Comparison of ENCODE assay signal across 1 cellular context in the genomic region with DNA sequence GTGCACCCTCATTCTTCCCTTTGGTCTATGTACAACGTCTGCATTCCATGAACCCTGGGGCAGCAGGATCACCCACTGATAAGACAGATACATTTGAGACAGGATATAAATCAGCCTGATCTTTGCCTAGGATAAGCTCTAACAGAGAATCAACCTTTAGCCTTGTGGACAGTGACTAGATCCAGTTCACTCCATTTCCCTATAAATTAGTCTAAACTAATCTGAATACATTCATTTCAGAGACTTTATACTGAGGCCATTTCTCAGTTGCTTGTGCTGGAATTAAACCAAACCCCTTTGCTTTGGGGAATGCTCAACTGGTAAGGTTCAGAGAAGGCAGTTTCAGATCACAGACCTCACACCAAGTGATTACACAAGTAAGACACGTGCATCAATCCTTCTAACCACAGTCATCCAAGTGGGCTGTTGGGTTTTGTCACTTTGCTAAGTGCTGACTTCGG.
TF ChIP-seq lines count a peak whose summit lies in the region.

No MANE protein-coding gene starts in this region.

TF ChIP-seq in IMR-90, 13 proteins besides CTCF, POLR2A, EP300 and RAD21 (continued from another document):
- no peak for TF ChIP-seq FOS (IDR thresholded peaks at IDR 0.05; ENCODE audit: low read depth, low read length)
- TF ChIP-seq RFX5 (IDR thresholded peaks at IDR 0.05; ENCODE audit: low read depth, low read length), result no peak
- TF ChIP-seq, protein P1, sequence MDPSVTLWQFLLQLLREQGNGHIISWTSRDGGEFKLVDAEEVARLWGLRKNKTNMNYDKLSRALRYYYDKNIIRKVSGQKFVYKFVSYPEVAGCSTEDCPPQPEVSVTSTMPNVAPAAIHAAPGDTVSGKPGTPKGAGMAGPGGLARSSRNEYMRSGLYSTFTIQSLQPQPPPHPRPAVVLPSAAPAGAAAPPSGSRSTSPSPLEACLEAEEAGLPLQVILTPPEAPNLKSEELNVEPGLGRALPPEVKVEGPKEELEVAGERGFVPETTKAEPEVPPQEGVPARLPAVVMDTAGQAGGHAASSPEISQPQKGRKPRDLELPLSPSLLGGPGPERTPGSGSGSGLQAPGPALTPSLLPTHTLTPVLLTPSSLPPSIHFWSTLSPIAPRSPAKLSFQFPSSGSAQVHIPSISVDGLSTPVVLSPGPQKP (IDR thresholded peaks at IDR 0.05; ENCODE audit: borderline replicate concordance, low read depth, low read length), result no peak
